Comparison of ENCODE assay signal across 17 cellular contexts in genomic region chr3:171346011-171346410, GRCh38.
"Had no signal": no experiment of that assay in that cellular context is flagged by ENCODE, and none has a peak within 500 bp of the region (broad histone marks: within the 10 kb centered on the region; RNA-seq: fewer than 3 reads in every experiment).

No MANE protein-coding gene starts in this region.

- H3K27ac ChIP-seq: body of pancreas, coronary artery, esophagus squamous epithelium, thyroid gland had no signal

- ATAC-seq: body of pancreas had no signal

- DNase-seq: activated CD4-positive, alpha-beta memory T cell treated with anti-CD3 and anti-CD28 coated beads for 36 hours; activated CD4-positive, alpha-beta T cell treated with anti-CD3 and anti-CD28 coated beads for 4 hours; activated naive CD8-positive, alpha-beta T cell treated with anti-CD3 and anti-CD28 coated beads for 36 hours; activated T-cell treated with anti-CD3 and anti-CD28 coated beads for 4 hours; amniotic stem cell; body of pancreas; effector CD8-positive, alpha-beta T cell; esophagus squamous epithelium; left colon; stimulated activated CD4-positive, alpha-beta T cell treated with anti-CD3 and anti-CD28 coated beads, Interleukin-12 subunit alpha, Interleukin-12 subunit beta, amount 100 ng/mL, for 4 hours; stimulated activated CD4-positive, alpha-beta T cell treated with anti-CD3 and anti-CD28 coated beads, Interleukin-1b, Interleukin-23, amount 100 ng/mL, for 48 hours; stimulated activated CD8-positive, alpha-beta memory T cell treated with anti-CD3 and anti-CD28 coated beads, Interleukin-4, amount 100 ng/mL, for 48 hours; stimulated activated naive CD4-positive, alpha-beta T cell; thyroid gland had no signal

- H3K4me3 ChIP-seq: body of pancreas, coronary artery, esophagus squamous epithelium, lung, thyroid gland had no signal

- H3K9me3 ChIP-seq: body of pancreas, esophagus squamous epithelium, thyroid gland had no signal

- H3K27me3 ChIP-seq: body of pancreas, esophagus squamous epithelium, thyroid gland had no signal

- FAIRE-seq: TTC549 had no signal

- H3K36me3 ChIP-seq: esophagus squamous epithelium, thyroid gland had no signal
